14 cellular contexts compared by ENCODE assay signal in genomic region chr3:174330303-174330702, GRCh38.
DNase-seq lines count a peak whose midpoint lies in the region; ATAC-seq and TF ChIP-seq lines count a peak whose summit lies in the region.
"Had no signal": no experiment of that assay in that cellular context is flagged by ENCODE, and none has a peak within 500 bp of the region (broad histone marks: within the 10 kb centered on the region; RNA-seq: fewer than 3 reads in every experiment).

No MANE protein-coding gene starts in this region.

- H3K4me3 ChIP-seq in SK-N-MC: no peak overlapping the region
- no peak overlapping the region for H3K4me3 ChIP-seq in fibroblast of villous mesenchyme (ENCODE audit: low read depth, low read length)

- H3K36me3 ChIP-seq in SK-N-MC (ENCODE audit: insufficient read depth, low read length): no peaks in the 10 kb centered on the region

- H3K9ac ChIP-seq in SK-N-MC (ENCODE audit: insufficient read length): no peak overlapping the region

- DNase-seq in 8988T (peak; percentile 5), H4 (ENCODE audit: low spot score) (peak; percentile 17), SK-N-MC (ENCODE audit: low read depth, low spot score) (no peak), fibroblast of villous mesenchyme (ENCODE audit: low read depth) (peak; percentile 16), putamen (ENCODE audit: low spot score) (no peak)
- DNase-seq in activated CD4-positive, alpha-beta T cell treated with anti-CD3 and anti-CD28 coated beads, Interleukin-2, amount 50 U/mL, for 4 hours: no peak
- DNase-seq: activated CD4-positive, alpha-beta T cell treated with anti-CD3 and anti-CD28 coated beads for 4 hours; activated effector memory CD4-positive, alpha-beta T cell treated with anti-CD3 and anti-CD28 coated beads, Interleukin-2, amount 50 U/mL, for 16 hours; cortex of kidney; H9; NCI-H510A; posterior cingulate gyrus had no signal

- ATAC-seq in HG03565 (IDR thresholded peaks at IDR 0.05; ENCODE audit: unreplicated experiment) (no peak), GM21367 (IDR thresholded peaks at IDR 0.05; ENCODE audit: unreplicated experiment) (no peak)

- TF ChIP-seq CTCF in fibroblast of villous mesenchyme (IDR thresholded peaks at IDR 0.05; ENCODE audit: insufficient read depth, low read depth, low read length): no peak

- peak overlapping the region; percentile 2; the same call in 1 of the 2 replicates for H3K27ac ChIP-seq in SK-N-MC

- no peaks in the 10 kb centered on the region for H3K9me3 ChIP-seq in SK-N-MC (ENCODE audit: low read depth, low read length)

Comparison
In these comparisons a context has a peak if more than half of its experiments do, and no peak if none do; other contexts are left out.
1. DNase-seq: peak in 8988T (single experiment), H4 (single experiment) and fibroblast of villous mesenchyme (single experiment); none in SK-N-MC (single experiment), putamen (single experiment) and activated CD4-positive, alpha-beta T cell treated with anti-CD3 and anti-CD28 coated beads, Interleukin-2, amount 50 U/mL, for 4 hours (0 of 2).